Comparison of ENCODE assay signal across 22 cellular contexts in the genomic region with DNA sequence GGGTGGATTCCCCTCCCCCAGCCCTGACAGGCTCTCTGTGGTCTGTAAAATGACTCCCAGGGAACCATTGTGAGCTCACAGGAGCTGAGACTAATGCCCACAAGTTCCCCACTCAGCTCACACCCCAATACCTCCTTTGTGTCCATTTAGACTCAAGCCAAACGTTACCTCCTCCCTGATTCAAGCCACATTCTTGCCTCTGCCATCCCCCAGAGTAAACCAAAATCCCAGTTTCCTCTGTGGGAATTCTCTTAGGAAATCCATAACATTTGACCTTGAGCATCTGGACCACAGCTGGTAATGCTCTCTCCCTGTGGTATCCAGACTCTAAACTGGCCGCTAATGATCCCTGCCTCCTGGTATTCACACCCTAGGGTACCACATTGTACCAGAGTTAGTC. TPM values are rescaled to one million over a fixed set of nuclear protein-coding genes. Genes with fewer than 3 reads are reported as not detected.
DNase-seq lines count a peak whose midpoint lies in the region; ATAC-seq and TF ChIP-seq lines count a peak whose summit lies in the region.
"Had no signal": no experiment of that assay in that cellular context is flagged by ENCODE, and none has a peak within 500 bp of the region (broad histone marks: within the 10 kb centered on the region; RNA-seq: fewer than 3 reads in every experiment).

No MANE protein-coding gene starts in this region.

- peak overlapping the region; percentile 21 for H3K27ac ChIP-seq in AG04450 (ENCODE audit: low read depth, low read length)
- H3K27ac ChIP-seq: HL-60, RWPE1, SJCRH30 had no signal

- H3K27ac Mint-ChIP-seq in stimulated activated naive CD8-positive, alpha-beta T cell treated with anti-CD3 and anti-CD28 coated beads, Interleukin-15, amount 100 ng/mL, for 72 hours: no peak overlapping the region

- no peaks in the 10 kb centered on the region for H3K9me3 ChIP-seq in AG04450 (ENCODE audit: control insufficient read depth, insufficient read depth, low read length)
- H3K9me3 ChIP-seq: Caco-2, HAP-1, SJCRH30 had no signal

- ATAC-seq in stimulated activated naive CD8-positive, alpha-beta T cell treated with anti-CD3 and anti-CD28 coated beads, Interleukin-15, amount 100 ng/mL, for 72 hours: no peak

- CTCF ChIA-PET in AG04450 (lab: Charles Lee): interaction anchor here (0.6 kb wide), 1 partner anchor 25 kb away, joined by 3 read pairs; no protein-coding TSS in a partner anchor

- peak; percentile 21 for DNase-seq in AG04450 (ENCODE audit: low read depth, low spot score)
- peak; percentile 40 for DNase-seq in GM04504 (ENCODE audit: low read depth)
- DNase-seq in astrocyte of the hippocampus (ENCODE audit: low read depth, low spot score): peak; percentile 30
- peak; percentile 86 for DNase-seq in fibroblast of villous mesenchyme (ENCODE audit: low read depth)
- DNase-seq in C1 segment of cervical spinal cord (lab: John Stamatoyannopoulos, UW): no peak
- no peak for DNase-seq in activated CD8-positive, alpha-beta memory T cell treated with anti-CD3 and anti-CD28 coated beads, Interleukin-2, amount 50 U/mL, for 48 hours
- no peak for DNase-seq in stimulated activated naive CD8-positive, alpha-beta T cell treated with anti-CD3 and anti-CD28 coated beads, Interleukin-15, amount 100 ng/mL, for 72 hours
- no peak for DNase-seq in NOMO-1 (lab: John Stamatoyannopoulos, UW; ENCODE audit: unreplicated experiment in 2 of 2)
- DNase-seq: AML-193; Caco-2; DMS153; NCI-H1092; NCI-H1694; NCI-H2107; NCI-H226; NCI-H524 treated with DMSO at 0.1 percent for 48 hours; NK-92 treated with Interleukin-12 subunit alpha and Interleukin-12 subunit beta, amount 100 ng/mL, for 24 hours; OCI-M1; SJCRH30 had no signal

- POLR2A ChIA-PET in AG04450 (lab: Yijun Ruan, JAX): interaction anchor here (0.6 to 0.8 kb wide), 2 partner anchors 31 to 171 kb away, joined by 3 read pairs; partner anchors contain the start of gene SMC1A

- no peaks in the 10 kb centered on the region for H3K27me3 ChIP-seq in AG04450 (ENCODE audit: control insufficient read depth, insufficient read depth, low read length)
- H3K27me3 ChIP-seq: SJCRH30 had no signal

- no peaks in the 10 kb centered on the region for H3K9me3 Mint-ChIP-seq in stimulated activated naive CD8-positive, alpha-beta T cell treated with anti-CD3 and anti-CD28 coated beads, Interleukin-15, amount 100 ng/mL, for 72 hours

- H3K4me3 ChIP-seq in AG04450 (ENCODE audit: low read depth, low read length) (no peak overlapping the region), fibroblast of villous mesenchyme (ENCODE audit: low read depth, low read length) (no peak overlapping the region)
- H3K4me3 ChIP-seq: HAP-1, SJCRH30 had no signal

- no peaks in the 10 kb centered on the region for H3K27me3 Mint-ChIP-seq in stimulated activated naive CD8-positive, alpha-beta T cell treated with anti-CD3 and anti-CD28 coated beads, Interleukin-15, amount 100 ng/mL, for 72 hours

- TF ChIP-seq CTCF in AG04450 (IDR thresholded peaks at IDR 0.05; ENCODE audit: low read depth, low read length): no peak
- TF ChIP-seq CTCF in fibroblast of villous mesenchyme (IDR thresholded peaks at IDR 0.05; ENCODE audit: insufficient read depth, low read depth, low read length): no peak

- H3K4me1 Mint-ChIP-seq in stimulated activated naive CD8-positive, alpha-beta T cell treated with anti-CD3 and anti-CD28 coated beads, Interleukin-15, amount 100 ng/mL, for 72 hours: no peaks in the 10 kb centered on the region

- no peak overlapping the region for H3K4me3 Mint-ChIP-seq in stimulated activated naive CD8-positive, alpha-beta T cell treated with anti-CD3 and anti-CD28 coated beads, Interleukin-15, amount 100 ng/mL, for 72 hours

RNA-seq across cellular contexts. Expression of gene KDM5C, which starts 26.3 kb away (rescaled TPM):
- 42.7 and 50.3 TPM in 2 replicates for polyA plus RNA-seq in AG04450 (2011; rRNA removed)
- polyA minus RNA-seq in AG04450 (2011; rRNA and poly(A)+ RNA removed): 78.8 and 96.3 TPM in 2 replicates
- 149 and 157 TPM in 2 replicates for total RNA-seq in fibroblast of villous mesenchyme

RNA-seq across cellular contexts. Expression of gene IQSEC2, which starts 30.1 kb away (rescaled TPM):
- 9.1 and 12.2 TPM in 2 replicates for polyA plus RNA-seq in AG04450 (2011; rRNA removed)
- polyA minus RNA-seq in AG04450 (2011; rRNA and poly(A)+ RNA removed): 10.9 and 17.3 TPM in 2 replicates
- total RNA-seq in fibroblast of villous mesenchyme: 11.0 and 13.8 TPM in 2 replicates

Comparison
In these comparisons a context has a peak if more than half of its experiments do, and no peak if none do; other contexts are left out.
1. DNase-seq: peak in AG04450 (single experiment), GM04504 (single experiment), astrocyte of the hippocampus (single experiment) and fibroblast of villous mesenchyme (single experiment); none in C1 segment of cervical spinal cord (0 of 14), activated CD8-positive, alpha-beta memory T cell treated with anti-CD3 and anti-CD28 coated beads, Interleukin-2, amount 50 U/mL, for 48 hours (single experiment), stimulated activated naive CD8-positive, alpha-beta T cell treated with anti-CD3 and anti-CD28 coated beads, Interleukin-15, amount 100 ng/mL, for 72 hours (0 of 2) and NOMO-1 (0 of 2).